ENCODE assay signal across 17 cellular contexts in the genomic region with DNA sequence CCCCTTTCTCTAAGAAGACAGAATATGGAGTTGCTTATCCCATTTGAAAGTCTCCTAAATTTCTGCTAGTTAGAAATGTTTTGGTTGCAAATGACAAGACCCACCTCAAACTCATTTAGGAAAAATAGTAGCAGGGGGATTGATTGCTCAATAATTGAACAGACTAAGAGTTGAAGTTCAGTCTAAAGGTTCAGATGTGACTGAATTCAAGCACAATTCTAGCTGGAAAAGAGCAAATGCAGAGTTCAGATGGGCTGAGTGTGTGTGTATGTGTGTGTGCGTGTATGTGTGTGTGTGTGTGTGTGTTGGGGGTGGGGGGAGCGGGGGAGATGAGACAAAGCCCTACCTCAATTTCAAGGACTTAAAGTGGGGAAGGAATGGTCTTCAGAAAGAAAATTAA. TPM values are rescaled to one million over a fixed set of nuclear protein-coding genes. Genes with fewer than 3 reads are reported as not detected.
A peak's percentile ranks its signal among the peaks of the same experiment; 100 is the strongest.
DNase-seq lines count a peak whose midpoint lies in the region; ATAC-seq and TF ChIP-seq lines count a peak whose summit lies in the region.
"Had no signal": no experiment of that assay in that cellular context is flagged by ENCODE, and none has a peak within 500 bp of the region (broad histone marks: within the 10 kb centered on the region; RNA-seq: fewer than 3 reads in every experiment).

No MANE protein-coding gene starts in this region.

- no peaks in the 10 kb centered on the region for H3K79me2 ChIP-seq in SK-N-SH (ENCODE audit: insufficient read depth)
- no peaks in the 10 kb centered on the region for H3K79me2 ChIP-seq in mesendoderm (ENCODE audit: control insufficient read depth, insufficient read depth, low read length)

- H2BK5ac ChIP-seq in mesenchymal stem cell (ENCODE audit: low read depth, low read length, poor library complexity, severe bottlenecking) (no peak overlapping the region), mesendoderm (ENCODE audit: low read length) (no peak overlapping the region)

- DNase-seq in SK-N-SH: no peak
- DNase-seq in left lobe of liver (ENCODE audit: low spot score): no peak
- no peak for DNase-seq in mesenchymal stem cell
- DNase-seq in activated naive CD4-positive, alpha-beta T cell treated with anti-CD3 and anti-CD28 coated beads for 36 hours: no peak
- DNase-seq in mesendoderm: no peak
- DNase-seq: AML-193; Caco-2; CD4-positive, alpha-beta T cell; H7 had no signal

- H3K23ac ChIP-seq in mesenchymal stem cell (ENCODE audit: low read length in 2 of 2) (no peak overlapping the region), mesendoderm (ENCODE audit: low read length) (no peak overlapping the region)

- H3K79me1 ChIP-seq in mesenchymal stem cell (replicated peaks; ENCODE audit: low read length, poor library complexity, severe bottlenecking) (no peaks in the 10 kb centered on the region), mesendoderm (ENCODE audit: low read length) (no peaks in the 10 kb centered on the region)

- H3K9me3 ChIP-seq in SK-N-SH (no peaks in the 10 kb centered on the region), mesenchymal stem cell (ENCODE audit: control insufficient read depth, low read length) (no peaks in the 10 kb centered on the region)
- H3K9me3 ChIP-seq: A549, Caco-2 had no signal

- H3K27me3 ChIP-seq in SK-N-SH (ENCODE audit: insufficient read depth): no peaks in the 10 kb centered on the region
- H3K27me3 ChIP-seq in mesenchymal stem cell (ENCODE audit: control insufficient read depth in 1 of 2, insufficient read depth in 1 of 2, low read length in 2 of 2): no peaks in the 10 kb centered on the region
- H3K27me3 ChIP-seq in mesendoderm (ENCODE audit: insufficient read depth, low read length, poor library complexity): no peaks in the 10 kb centered on the region

- intact Hi-C loops in activated naive CD4-positive, alpha-beta T cell treated with anti-CD3 and anti-CD28 coated beads for 36 hours (cut with micrococcal nuclease): loop anchor here (5.0 kb wide), 1 partner anchor 1026 kb away; no protein-coding TSS in a partner anchor

- H4K5ac ChIP-seq in mesendoderm (ENCODE audit: low read length): no peak overlapping the region

- H3K9me3 Mint-ChIP-seq in activated naive CD4-positive, alpha-beta T cell treated with anti-CD3 and anti-CD28 coated beads for 36 hours: no peaks in the 10 kb centered on the region
- H3K9me3 Mint-ChIP-seq: CD4-positive, alpha-beta T cell; GM23338 had no signal

- POLR2A ChIA-PET in SK-N-SH (lab: Yijun Ruan, JAX): no interaction called here

- H3K36me3 ChIP-seq in SK-N-SH (replicated peaks in 1 of 2; ENCODE audit: control insufficient read depth in 1 of 2, insufficient read depth in 2 of 2, low read length in 1 of 2) (no peaks in the 10 kb centered on the region), mesenchymal stem cell (ENCODE audit: control insufficient read depth in 1 of 2, insufficient read depth in 2 of 2, low read depth in 1 of 2, low read length in 2 of 2) (no peaks in the 10 kb centered on the region), mesendoderm (ENCODE audit: control insufficient read depth, insufficient read depth, low read length) (no peaks in the 10 kb centered on the region)

- H3K14ac ChIP-seq in mesenchymal stem cell (ENCODE audit: low read length in 2 of 2): no peak overlapping the region

- no peak overlapping the region for H3K27ac Mint-ChIP-seq in activated naive CD4-positive, alpha-beta T cell treated with anti-CD3 and anti-CD28 coated beads for 36 hours
- H3K27ac Mint-ChIP-seq: CD4-positive, alpha-beta T cell had no signal

- H4K20me1 ChIP-seq in SK-N-SH (ENCODE audit: insufficient read depth): no peaks in the 10 kb centered on the region

- H3K56ac ChIP-seq in mesendoderm (ENCODE audit: low read length): no peak overlapping the region

- TF ChIP-seq RAD21 in SK-N-SH (IDR thresholded peaks at IDR 0.05; ENCODE audit: low read length): no peak

- H3K4me3 Mint-ChIP-seq in activated naive CD4-positive, alpha-beta T cell treated with anti-CD3 and anti-CD28 coated beads for 36 hours: no peak overlapping the region
- H3K4me3 Mint-ChIP-seq: CD4-positive, alpha-beta T cell; GM23338 had no signal

- H3K27ac ChIP-seq in SK-N-SH (ENCODE audit: low read depth in 2 of 2, low read length in 1 of 2) (no peak overlapping the region), mesenchymal stem cell (ENCODE audit: low read length, poor library complexity, severe bottlenecking) (no peak overlapping the region), mesendoderm (ENCODE audit: low read depth, low read length) (no peak overlapping the region)
- H3K27ac ChIP-seq: 22Rv1, A549, C4-2B had no signal

- H2BK15ac ChIP-seq in mesenchymal stem cell (ENCODE audit: low read depth, poor library complexity, severe bottlenecking) (no peak overlapping the region), mesendoderm (replicated peaks; ENCODE audit: low read depth) (no peak overlapping the region)

- H2AFZ ChIP-seq in SK-N-SH (ENCODE audit: low read depth): peak overlapping the region; percentile 51; the same call in 1 of the 2 replicates
- H2AFZ ChIP-seq in mesenchymal stem cell (ENCODE audit: low read depth, low read length): peak overlapping the region; percentile 27
- H2AFZ ChIP-seq: GM23338 had no signal

- H3K4me1 ChIP-seq in SK-N-SH (ENCODE audit: control insufficient read depth in 1 of 2, insufficient read depth in 2 of 2, low read depth in 1 of 2, low read length in 1 of 2) (peaks cover 0 to 5% of the 10 kb centered on the region in 2 experiments; a peak in 1 of 4 replicates), mesenchymal stem cell (ENCODE audit: control insufficient read depth, insufficient read depth, low read depth, low read length) (peaks cover 2% of the 10 kb centered on the region), mesendoderm (ENCODE audit: control insufficient read depth, low read depth, low read length) (no peaks in the 10 kb centered on the region)
- H3K4me1 ChIP-seq: A549, Caco-2 had no signal

- H2BK120ac ChIP-seq in mesenchymal stem cell (ENCODE audit: low read depth, low read length): no peak overlapping the region
- H2BK120ac ChIP-seq in mesendoderm (ENCODE audit: low read depth, low read length): no peak overlapping the region

- H3K27me3 Mint-ChIP-seq in activated naive CD4-positive, alpha-beta T cell treated with anti-CD3 and anti-CD28 coated beads for 36 hours (ENCODE audit: low read depth): peaks cover 2% of the 10 kb centered on the region

- H3K4ac ChIP-seq in mesenchymal stem cell (ENCODE audit: low read depth in 1 of 2, low read length in 2 of 2): no peak overlapping the region
- no peak overlapping the region for H3K4ac ChIP-seq in mesendoderm (ENCODE audit: low read depth, low read length)

- no peak for TF ChIP-seq CTCF in SK-N-SH (IDR thresholded peaks at IDR 0.05)

- ATAC-seq in SK-N-SH treated with all-trans-retinoic acid at 6 μM for 48 hours (no peak), left lobe of liver (peak; percentile 49), HG02588 (IDR thresholded peaks at IDR 0.05; ENCODE audit: unreplicated experiment) (no peak)
- ATAC-seq: A549, GM23338, HCT116, K562 had no signal

- H3F3A ChIP-seq in SK-N-SH (replicated peaks; ENCODE audit: insufficient read depth): no peaks in the 10 kb centered on the region

- TF ChIP-seq EP300 in SK-N-SH (IDR thresholded peaks at IDR 0.05; ENCODE audit: borderline replicate concordance in 1 of 2, low read depth in 1 of 2, low read length in 1 of 2): no peak

- H4K8ac ChIP-seq in mesenchymal stem cell (ENCODE audit: low read length) (no peak overlapping the region), mesendoderm (ENCODE audit: low read depth, low read length) (no peak overlapping the region)

- no peaks in the 10 kb centered on the region for H3K36me3 Mint-ChIP-seq in activated naive CD4-positive, alpha-beta T cell treated with anti-CD3 and anti-CD28 coated beads for 36 hours (ENCODE audit: low read depth)

- no peaks in the 10 kb centered on the region for H3K4me1 Mint-ChIP-seq in activated naive CD4-positive, alpha-beta T cell treated with anti-CD3 and anti-CD28 coated beads for 36 hours (ENCODE audit: low read depth)

- CTCF ChIA-PET in SK-N-SH (lab: Yijun Ruan, JAX): interaction anchor here (0.6 to 3.9 kb wide), 4 partner anchors 244 to 776 kb away, joined by 3 to 18 read pairs (median 4); no protein-coding TSS in a partner anchor
- CTCF ChIA-PET in activated naive CD4-positive, alpha-beta T cell treated with anti-CD3 and anti-CD28 coated beads for 36 hours (lab: Charles Lee): interaction anchor here (0.7 kb wide), 1 partner anchor 58 kb away, joined by 3 read pairs; no protein-coding TSS in a partner anchor

- H3K4me3 ChIP-seq in SK-N-SH (ENCODE audit: low read depth in 2 of 2, low read length in 1 of 2): no peak overlapping the region
- H3K4me3 ChIP-seq in mesenchymal stem cell (ENCODE audit: insufficient read depth in 1 of 2, low read depth in 1 of 2, low read length in 2 of 2): no peak overlapping the region
- H3K4me3 ChIP-seq in mesendoderm (ENCODE audit: low read length): no peak overlapping the region
- H3K4me3 ChIP-seq: A549, GM23338, K562 had no signal

- H3K9ac ChIP-seq in SK-N-SH (no peak overlapping the region), mesenchymal stem cell (ENCODE audit: low read length) (no peak overlapping the region), mesendoderm (ENCODE audit: low read length) (no peak overlapping the region)

- 100% methylated on average over 2 of the region's 2 CpGs for WGBS in SK-N-SH (ENCODE audit: low lambda C conversion rate)
- WGBS in mesenchymal stem cell: 89% methylated on average over 2 of the region's 2 CpGs
- no CpG with 5 or more reads among the region's 2 CpGs for WGBS in mesendoderm (ENCODE audit: extremely low coverage, insufficient coverage, low lambda C conversion rate)

- H3K9me2 ChIP-seq in SK-N-SH: no peaks in the 10 kb centered on the region

- no peak overlapping the region for H2BK12ac ChIP-seq in mesenchymal stem cell (ENCODE audit: low read length in 2 of 2)

- H2AK5ac ChIP-seq in mesenchymal stem cell (ENCODE audit: low read length, severe bottlenecking) (no peak overlapping the region), mesendoderm (ENCODE audit: low read length) (no peak overlapping the region)

- H4K91ac ChIP-seq in mesenchymal stem cell (ENCODE audit: low read length): no peak overlapping the region

- H3K18ac ChIP-seq in mesenchymal stem cell (ENCODE audit: low read depth in 1 of 2, low read length in 2 of 2) (no peak overlapping the region), mesendoderm (ENCODE audit: low read length) (no peak overlapping the region)

- H3K4me2 ChIP-seq in SK-N-SH: no peak overlapping the region
- H3K4me2 ChIP-seq in mesenchymal stem cell (ENCODE audit: low read length, poor library complexity, severe bottlenecking): no peak overlapping the region
- H3K4me2 ChIP-seq in mesendoderm (ENCODE audit: low read length): no peak overlapping the region
- H3K4me2 ChIP-seq: A549, GM23338 had no signal

RNA-seq across cellular contexts. Expression of gene SH3D19, which starts 35.7 kb away (rescaled TPM):
- 7.1 and 9.6 TPM in 2 replicates for polyA plus RNA-seq in SK-N-SH (2012; rRNA removed)
- 9.2 and 10.8 TPM in 2 replicates for polyA plus RNA-seq in SK-N-SH (2012; cell fraction: cytosol; rRNA removed)
- 9.2 and 15.4 TPM in 2 replicates for polyA plus RNA-seq in SK-N-SH (2012; cell fraction: nucleus; rRNA removed)
- 38.7 TPM for total RNA-seq in left lobe of liver
- polyA plus RNA-seq in mesenchymal stem cell (2013, experiment 1 of 2): 21.3 TPM
- polyA plus RNA-seq in mesenchymal stem cell (2013, experiment 2 of 2): 21.8 TPM
- not detected for total RNA-seq in activated naive CD4-positive, alpha-beta T cell treated with anti-CD3 and anti-CD28 coated beads for 36 hours
- polyA plus RNA-seq in mesendoderm (2013, experiment 1 of 2): 31.1 TPM
- polyA plus RNA-seq in mesendoderm (2013, experiment 2 of 2): 32.5 TPM

RNA-seq across cellular contexts. Expression of gene FHIP1A, which starts 47.9 kb away (rescaled TPM):
- polyA plus RNA-seq in SK-N-SH (2012; rRNA removed): 1.3 and 2.2 TPM in 2 replicates
- 1.2 and 1.3 TPM in 2 replicates for polyA plus RNA-seq in SK-N-SH (2012; cell fraction: cytosol; rRNA removed)
- polyA plus RNA-seq in SK-N-SH (2012; cell fraction: nucleus; rRNA removed): 1.6 and 1.8 TPM in 2 replicates
- 4.0 TPM for total RNA-seq in left lobe of liver
- polyA plus RNA-seq in mesenchymal stem cell (2013, experiment 1 of 2): 0.03 TPM
- polyA plus RNA-seq in mesenchymal stem cell (2013, experiment 2 of 2): 0.04 TPM
- under 1 TPM; 0.07 to 0.17 TPM for total RNA-seq in activated naive CD4-positive, alpha-beta T cell treated with anti-CD3 and anti-CD28 coated beads for 36 hours
- 8.6 TPM for polyA plus RNA-seq in mesendoderm (2013, experiment 1 of 2)
- polyA plus RNA-seq in mesendoderm (2013, experiment 2 of 2): 9.2 TPM

Comparison
In these comparisons a context has a peak if more than half of its experiments do, and no peak if none do; other contexts are left out.
1. RNA of gene SH3D19, which starts 35.7 kb away (total RNA-seq): 38.7 TPM in left lobe of liver (single experiment); not detected in activated naive CD4-positive, alpha-beta T cell treated with anti-CD3 and anti-CD28 coated beads for 36 hours; every median in the first group is over 10 times any median in the second.